9 cellular contexts compared by ENCODE assay signal in genomic region chr15:31483053-31483923, GRCh38.
A peak's percentile ranks its signal among the peaks of the same experiment; 100 is the strongest.
DNase-seq lines count a peak whose midpoint lies in the region; ATAC-seq, FAIRE-seq and TF ChIP-seq lines count a peak whose summit lies in the region.
"Had no signal": no experiment of that assay in that cellular context is flagged by ENCODE, and none has a peak within 500 bp of the region (broad histone marks: within the 10 kb centered on the region; RNA-seq: fewer than 3 reads in every experiment).

No MANE protein-coding gene starts in this region.

- peak overlapping the region; percentile 95 for H3K4me3 Mint-ChIP-seq in CD8-positive, alpha-beta T cell
- H3K4me3 Mint-ChIP-seq in osteocyte (ENCODE audit: unreplicated experiment): peak overlapping the region; percentile 55

- H3K4me3 ChIP-seq in CD8-positive, alpha-beta T cell (ENCODE audit: low read depth, low read length): peak overlapping the region; percentile 67
- H3K4me3 ChIP-seq in H1 (ENCODE audit: extremely low read depth in 1 of 4, insufficient read depth in 2 of 4, low read depth in 3 of 4, low read length in 4 of 4): peak overlapping the region; percentile 7 to 48 (median 25)

- no peak overlapping the region for H3K56ac ChIP-seq in H1 (replicated peaks; ENCODE audit: insufficient read length, low read depth, low read length)

- H3K27ac ChIP-seq in CD8-positive, alpha-beta T cell (ENCODE audit: low read depth, low read length): peak overlapping the region; percentile 59
- H3K27ac ChIP-seq in H1 (ENCODE audit: low read depth, low read length): no peak overlapping the region
- H3K27ac ChIP-seq: parathyroid adenoma had no signal

- ATAC-seq in CD8-positive, alpha-beta T cell: peak; percentile 58
- ATAC-seq in GM19324 (IDR thresholded peaks at IDR 0.05; ENCODE audit: low FRiP score, unreplicated experiment): no peak

- H2BK20ac ChIP-seq in H1 (ENCODE audit: low read length): no peak overlapping the region

- no peaks in the 10 kb centered on the region for H3K36me3 ChIP-seq in CD8-positive, alpha-beta T cell (ENCODE audit: insufficient read depth, low read length)
- peaks cover 0 to 7% (median 0%) of the 10 kb centered on the region in 4 experiments; a peak in 1 of 8 replicates for H3K36me3 ChIP-seq in H1 (ENCODE audit: control insufficient read depth in 2 of 4, insufficient read depth in 4 of 4, low read length in 3 of 4)

- H3K79me1 ChIP-seq in H1 (ENCODE audit: low read depth, low read length): no peaks in the 10 kb centered on the region; the same call in 1 of the 2 replicates

- no peak overlapping the region for H3K14ac ChIP-seq in H1 (ENCODE audit: insufficient read length)

- TF ChIP-seq POLR2A in H1 (IDR thresholded peaks at IDR 0.05; ENCODE audit: control extremely low read depth in 1 of 2, low read depth in 2 of 2, low read length in 2 of 2): no peak

- peaks cover 43% of the 10 kb centered on the region for H3K4me1 ChIP-seq in CD8-positive, alpha-beta T cell (ENCODE audit: insufficient read depth, low read length)
- peaks cover 0 to 5% (median 0%) of the 10 kb centered on the region in 4 experiments; a peak in 4 of 7 replicates for H3K4me1 ChIP-seq in H1 (replicated peaks in 1 of 4; ENCODE audit: control insufficient read depth in 3 of 4, insufficient read depth in 4 of 4, low read length in 3 of 4)
- H3K4me1 ChIP-seq: parathyroid adenoma had no signal

- H3K4ac ChIP-seq in H1 (replicated peaks; ENCODE audit: insufficient read length, low read depth, low read length): no peak overlapping the region

- no peak overlapping the region for H2AK5ac ChIP-seq in H1 (ENCODE audit: low read depth, low read length)

- no peak for TF ChIP-seq RAD21 in H1 (IDR thresholded peaks at IDR 0.05 in 1 of 2, conservative IDR thresholded peaks at IDR 0.05 in 1 of 2; ENCODE audit: low read depth in 2 of 2, low read length in 2 of 2)

- H3K79me2 ChIP-seq in H1 (ENCODE audit: control insufficient read depth in 1 of 2, insufficient read depth in 2 of 2, low read length in 2 of 2): no peaks in the 10 kb centered on the region
- H3K79me2 ChIP-seq: parathyroid adenoma had no signal

- no peak for FAIRE-seq in H1 (lab: Jason Lieb, UNC)

- peak overlapping the region; percentile 65; the same call in 1 of the 2 replicates for H2AFZ ChIP-seq in H1 (ENCODE audit: low read length)
- H2AFZ ChIP-seq: parathyroid adenoma had no signal

- CTCF ChIA-PET in CD8-positive, alpha-beta T cell (lab: Charles Lee): interaction anchor here (0.7 to 5.5 kb wide), 10 partner anchors 11 to 268 kb away, joined by 3 to 30 read pairs (median 7); partner anchors contain the start of gene KLF13
- CTCF ChIA-PET in H1 (lab: Charles Lee; ENCODE audit: partially characterized antibody): interaction anchor here (0.7 to 3.8 kb wide), 8 partner anchors 10 to 258 kb away, joined by 3 to 16 read pairs (median 3); no protein-coding TSS in a partner anchor

- no peak overlapping the region for H2BK15ac ChIP-seq in H1 (ENCODE audit: low read length)

- H3K9me3 ChIP-seq in CD8-positive, alpha-beta T cell (ENCODE audit: low read length): no peaks in the 10 kb centered on the region
- peaks cover 0 to 8% of the 10 kb centered on the region in 2 experiments; a peak in 1 of 4 replicates for H3K9me3 ChIP-seq in H1 (ENCODE audit: insufficient read depth in 2 of 2, low read depth in 1 of 2, low read length in 1 of 2)

- no peak for TF ChIP-seq CTCF in CD8-positive, alpha-beta T cell (IDR thresholded peaks at IDR 0.05)
- TF ChIP-seq CTCF in H1 (IDR thresholded peaks at IDR 0.05; ENCODE audit: control extremely low read depth in 1 of 3, insufficient read depth in 1 of 3, low read depth in 1 of 3, low read length in 3 of 3): no peak
- TF ChIP-seq CTCF in osteocyte (IDR thresholded peaks at IDR 0.05): no peak

- no peaks in the 10 kb centered on the region for H3K9me3 Mint-ChIP-seq in CD8-positive, alpha-beta T cell
- H3K9me3 Mint-ChIP-seq in osteocyte (ENCODE audit: unreplicated experiment): no peaks in the 10 kb centered on the region

- DNase-seq in CD8-positive, alpha-beta T cell: peak; percentile 15 to 78 (median 46)
- DNase-seq in activated CD4-positive, alpha-beta T cell treated with anti-CD3 and anti-CD28 coated beads for 4 hours: peak; percentile 39 to 53
- DNase-seq in H1 (ENCODE audit: low read depth in 1 of 2, low spot score in 2 of 2) (peak in 1 of 2 experiments; percentile 69), osteocyte (ENCODE audit: extremely low spot score, unreplicated experiment) (peak; percentile 77), NCI-H510A (lab: John Stamatoyannopoulos, UW) (no peak), NAMALWA (ENCODE audit: low spot score) (no peak), hippocampal formation (lab: John Stamatoyannopoulos, UW) (no peak)

- no peak overlapping the region for H2BK120ac ChIP-seq in H1 (replicated peaks; ENCODE audit: low read depth, low read length)

- H3K18ac ChIP-seq in H1 (ENCODE audit: extremely low read depth, low read length): no peak overlapping the region

- H3K23ac ChIP-seq in H1 (ENCODE audit: insufficient read length): no peak overlapping the region

- peaks cover 0 to 2% of the 10 kb centered on the region in 2 experiments for H4K20me1 ChIP-seq in H1 (replicated peaks in 1 of 2; ENCODE audit: control insufficient read depth in 1 of 2, insufficient read depth in 2 of 2, low read length in 2 of 2)

- H3K36me3 Mint-ChIP-seq in CD8-positive, alpha-beta T cell: peaks cover 11% of the 10 kb centered on the region
- H3K36me3 Mint-ChIP-seq in osteocyte (ENCODE audit: unreplicated experiment): peaks cover 2% of the 10 kb centered on the region

- no peak overlapping the region for H2BK5ac ChIP-seq in H1 (ENCODE audit: low read depth, low read length)

- peak overlapping the region; percentile 97 for H3K27ac Mint-ChIP-seq in CD8-positive, alpha-beta T cell
- no peak overlapping the region for H3K27ac Mint-ChIP-seq in osteocyte (ENCODE audit: unreplicated experiment)

- no peaks in the 10 kb centered on the region for H3K27me3 ChIP-seq in CD8-positive, alpha-beta T cell (ENCODE audit: insufficient read depth, low read length)
- peaks cover 32 to 39% (median 37%) of the 10 kb centered on the region in 4 experiments for H3K27me3 ChIP-seq in H1 (replicated peaks in 1 of 4; ENCODE audit: control insufficient read depth in 3 of 4, extremely low read depth in 1 of 4, insufficient read depth in 3 of 4, low read length in 3 of 4)

- intact Hi-C loops in CD8-positive, alpha-beta T cell (cut with DNase I, micrococcal nuclease): loop anchor here (2.0 to 10.0 kb wide), 2 partner anchors 48 to 488 kb away; partner anchors contain the start of gene MTMR10 (in 1 of the 2)

- peaks cover 66% of the 10 kb centered on the region for H3K4me1 Mint-ChIP-seq in CD8-positive, alpha-beta T cell (ENCODE audit: low read depth)
- H3K4me1 Mint-ChIP-seq in osteocyte (ENCODE audit: unreplicated experiment): peaks cover 4% of the 10 kb centered on the region

- peak overlapping the region; percentile 38; the same call in 1 of the 2 replicates for H4K8ac ChIP-seq in H1 (ENCODE audit: extremely low read depth, insufficient read depth, low read length)

- peak overlapping the region in 2 of 4 experiments; percentile 4 to 49; a peak in 1 of 7 replicates for H3K9ac ChIP-seq in H1 (replicated peaks in 1 of 4; ENCODE audit: extremely low read depth in 1 of 4, low read depth in 3 of 4, low read length in 3 of 4)
- H3K9ac ChIP-seq: parathyroid adenoma had no signal

- TF ChIP-seq EP300 in H1 (IDR thresholded peaks at IDR 0.05; ENCODE audit: borderline replicate concordance in 1 of 2, low read depth in 2 of 2, low read length in 2 of 2): no peak

- no peak overlapping the region for H4K91ac ChIP-seq in H1 (replicated peaks; ENCODE audit: insufficient read length, low read length)

- H3K27me3 Mint-ChIP-seq in CD8-positive, alpha-beta T cell (ENCODE audit: low read depth): no peaks in the 10 kb centered on the region
- H3K27me3 Mint-ChIP-seq in osteocyte (ENCODE audit: unreplicated experiment): peaks cover 30% of the 10 kb centered on the region

- POLR2A ChIA-PET in CD8-positive, alpha-beta T cell (lab: Charles Lee): interaction anchor here (0.6 to 4.2 kb wide), 21 partner anchors 10 to 277 kb away, joined by 3 to 65 read pairs (median 6); partner anchors contain the start of gene KLF13
- POLR2A ChIA-PET in H1 (lab: Charles Lee; ENCODE audit: partially characterized antibody): no interaction called here

- H3K4me2 ChIP-seq in H1 (ENCODE audit: insufficient read depth in 1 of 2, low read depth in 2 of 2, low read length in 2 of 2): peak overlapping the region; percentile 59 to 66

- 6% methylated on average over 86 of the region's 138 CpGs; no CpG with 5 or more reads in 1 of the 2 experiments for WGBS in H1 (ENCODE audit: extremely low coverage in 1 of 2, insufficient coverage in 1 of 2, insufficient read length in 1 of 2, insufficient replicate concordance in 2 of 2, low coverage in 1 of 2, low lambda C conversion rate in 2 of 2, missing lambda C conversion rate in 1 of 2), 2 experiments

- no peak overlapping the region for H4K5ac ChIP-seq in H1 (ENCODE audit: insufficient read length, low read depth, low read length)

- no peak overlapping the region for H2BK12ac ChIP-seq in H1 (ENCODE audit: low read depth, low read length)

- no peaks in the 10 kb centered on the region; the same call in 1 of the 2 replicates for H3K23me2 ChIP-seq in H1 (ENCODE audit: low read depth, low read length)

TF ChIP-seq in H1, 55 proteins besides CTCF, POLR2A, EP300 and RAD21:
- TF ChIP-seq KDM4A (IDR thresholded peaks at IDR 0.05; ENCODE audit: low read depth, low read length, severe bottlenecking) (peak; percentile 85), SUZ12 (IDR thresholded peaks at IDR 0.05; ENCODE audit: low read length) (peak; percentile 49; the same call in 1 of the 2 replicates), CHD2 (IDR thresholded peaks at IDR 0.05; ENCODE audit: low read length) (0 out of 2 replicates have a peak, but pooled peaks have one; percentile 27), MAX (IDR thresholded peaks at IDR 0.05) (peak; percentile 62), EGR1 (IDR thresholded peaks at IDR 0.05; ENCODE audit: borderline replicate concordance, low read depth, low read length) (peak; percentile 21; the same call in 1 of the 2 replicates), EZH2 (IDR thresholded peaks at IDR 0.05; ENCODE audit: low read depth, low read length, severe bottlenecking) (peak; percentile 53), YY1 (IDR thresholded peaks at IDR 0.05; ENCODE audit: low read depth, low read length) (no peak), BACH1 (IDR thresholded peaks at IDR 0.05; ENCODE audit: low read length) (0 out of 2 replicates have a peak, but pooled peaks have one; percentile 3), HDAC2 (IDR thresholded peaks at IDR 0.05; ENCODE audit: borderline replicate concordance in 1 of 2, low read depth in 2 of 2, low read length in 2 of 2) (no peak), GABPA (IDR thresholded peaks at IDR 0.05; ENCODE audit: borderline replicate concordance, insufficient read depth, low read length) (no peak)

Comparison
In these comparisons a context has a peak if more than half of its experiments do, and no peak if none do; other contexts are left out.
1. DNase-seq: peak in CD8-positive, alpha-beta T cell (7 of 7), activated CD4-positive, alpha-beta T cell treated with anti-CD3 and anti-CD28 coated beads for 4 hours (2 of 2) and osteocyte (single experiment); none in NCI-H510A (single experiment), NAMALWA (single experiment) and hippocampal formation (0 of 2).